29 cellular contexts compared by ENCODE assay signal in the genomic region with DNA sequence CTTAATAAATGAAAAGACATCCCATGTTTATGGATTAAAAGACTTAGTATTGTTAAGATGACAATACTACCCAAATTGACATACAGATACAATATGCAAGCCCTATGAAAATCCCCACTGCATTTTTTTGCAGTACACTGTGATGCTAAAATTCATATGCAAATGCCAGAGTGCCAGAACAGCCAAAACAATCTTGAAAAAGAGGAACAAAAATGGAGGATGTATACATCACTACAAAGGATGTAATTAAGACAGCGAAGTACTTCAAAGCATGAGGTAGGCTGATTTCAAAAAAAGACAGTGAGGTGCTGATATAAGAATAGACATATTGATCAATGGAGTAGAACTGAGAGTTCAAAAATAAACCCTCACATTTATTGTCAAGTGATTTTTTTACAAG. TPM values are rescaled to one million over a fixed set of nuclear protein-coding genes. Genes with fewer than 3 reads are reported as not detected.
"Had no signal": no experiment of that assay in that cellular context is flagged by ENCODE, and none has a peak within 500 bp of the region (broad histone marks: within the 10 kb centered on the region; RNA-seq: fewer than 3 reads in every experiment).

No MANE protein-coding gene starts in this region.

- H3K27ac Mint-ChIP-seq: dendritic cell treated with granulocyte-macrophage colony-stimulating factor and Interleukin-4, amounts not matched to agents 40 ng/mL and 50 ng/mL, for 4 days; effector memory CD8-positive, alpha-beta T cell; endodermal cell had no signal

- H3K9me3 Mint-ChIP-seq: dendritic cell treated with granulocyte-macrophage colony-stimulating factor and Interleukin-4, amounts not matched to agents 40 ng/mL and 50 ng/mL, for 4 days had no signal

- H3K4me1 Mint-ChIP-seq: endodermal cell had no signal

- FAIRE-seq: endometrium, keratinocyte had no signal

- H3K4me1 ChIP-seq: colonic mucosa, esophagus squamous epithelium, gastrocnemius medialis, heart right ventricle, left lung, lower lobe of right lung had no signal

- H3K9me3 ChIP-seq: colonic mucosa, esophagus squamous epithelium, gastrocnemius medialis, left lung, lower lobe of right lung had no signal

- DNase-seq: colonic mucosa; cortex of kidney; effector CD8-positive, alpha-beta T cell; effector memory CD8-positive, alpha-beta T cell; endodermal cell; erythroblast; esophagus squamous epithelium; foreskin fibroblast; foreskin melanocyte; gastrocnemius medialis; glutamatergic neuron; head of caudate nucleus; heart right ventricle; hippocampal formation; left cardiac atrium; left lung; left ventricle myocardium superior; lower lobe of right lung; mesendoderm; midbrain had no signal

- H3K27me3 Mint-ChIP-seq: dendritic cell treated with granulocyte-macrophage colony-stimulating factor and Interleukin-4, amounts not matched to agents 40 ng/mL and 50 ng/mL, for 4 days; effector memory CD8-positive, alpha-beta T cell had no signal

- ATAC-seq: effector memory CD8-positive, alpha-beta T cell; esophagus mucosa; gastrocnemius medialis; heart right ventricle; left cardiac atrium; left lung; left ventricle myocardium superior; lower lobe of right lung had no signal

- H3K27ac ChIP-seq: colonic mucosa, epithelial cell of prostate, esophagus squamous epithelium, gastrocnemius medialis, heart right ventricle, left lung, lower lobe of right lung had no signal

- H3K4me3 Mint-ChIP-seq: dendritic cell treated with granulocyte-macrophage colony-stimulating factor and Interleukin-4, amounts not matched to agents 40 ng/mL and 50 ng/mL, for 4 days; effector memory CD8-positive, alpha-beta T cell; endodermal cell had no signal

- H3K36me3 ChIP-seq: colonic mucosa, esophagus squamous epithelium, gastrocnemius medialis, heart right ventricle, left lung, lower lobe of right lung had no signal

- H3K4me3 ChIP-seq: colonic mucosa, esophagus squamous epithelium, gastrocnemius medialis, heart right ventricle, left lung, lower lobe of right lung had no signal

- H3K27me3 ChIP-seq: colonic mucosa, esophagus squamous epithelium, heart right ventricle, left lung had no signal

RNA-seq across cellular contexts. Expression of a gene that starts 47.3 kb away (rescaled TPM):
- total RNA-seq: colonic mucosa, dermis microvascular lymphatic vessel endothelial cell, esophagus mucosa, esophagus squamous epithelium, gastrocnemius medialis, kidney epithelial cell, left lung, left ventricle myocardium superior, lower lobe of right lung, lung microvascular endothelial cell, mononuclear cell had no signal
- polyA plus RNA-seq: heart right ventricle had no signal
